ENCODE assay signal across 17 cellular contexts in the genomic region with DNA sequence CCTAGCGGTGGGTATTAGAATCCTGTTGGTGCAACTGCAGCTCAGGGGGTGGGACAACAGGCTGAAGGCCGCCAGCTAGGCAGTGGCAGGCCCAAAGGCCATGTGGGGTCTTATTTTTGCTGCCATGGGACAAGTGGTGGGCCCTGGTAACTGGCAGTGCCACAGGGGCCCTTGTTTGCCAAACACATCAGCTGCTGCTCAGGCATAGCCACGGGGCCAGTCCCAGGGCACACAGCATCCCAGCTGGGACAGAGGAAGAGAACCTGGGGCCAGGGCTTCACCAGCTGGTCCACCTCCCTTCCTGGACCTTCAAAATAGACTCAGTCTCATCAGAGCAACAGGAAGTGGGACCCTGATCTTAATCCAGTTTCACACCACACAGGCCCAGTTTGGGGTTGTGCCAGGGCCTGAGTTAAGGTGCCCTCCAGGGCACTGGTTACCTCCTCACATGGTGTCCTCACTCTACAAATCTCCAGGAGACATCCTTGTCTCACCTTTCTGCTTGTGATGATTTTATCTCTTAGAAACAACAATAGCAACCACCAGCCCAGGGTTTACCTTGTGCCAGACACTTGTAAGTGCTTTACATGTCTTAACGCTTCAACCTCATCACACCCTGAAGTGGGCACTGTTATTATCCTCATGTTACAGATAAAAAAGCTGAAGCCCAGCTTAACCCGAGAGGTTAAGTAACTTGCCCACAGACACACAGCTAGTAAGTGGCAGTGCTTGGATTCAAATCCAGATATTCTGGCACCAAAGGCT.
A peak's percentile ranks its signal among the peaks of the same experiment; 100 is the strongest.
DNase-seq lines count a peak whose midpoint lies in the region; ATAC-seq, FAIRE-seq and TF ChIP-seq lines count a peak whose summit lies in the region.
"Had no signal": no experiment of that assay in that cellular context is flagged by ENCODE, and none has a peak within 500 bp of the region (broad histone marks: within the 10 kb centered on the region; RNA-seq: fewer than 3 reads in every experiment).

No MANE protein-coding gene starts in this region.

- TF ChIP-seq CTCF in CD4-positive, alpha-beta T cell (IDR thresholded peaks at IDR 0.05) = no peak
- TF ChIP-seq CTCF in CD8-positive, alpha-beta T cell (IDR thresholded peaks at IDR 0.05) = no peak
- no peak for TF ChIP-seq CTCF in K562 (IDR thresholded peaks at IDR 0.05 in 2 of 3, conservative IDR thresholded peaks at IDR 0.05 in 1 of 3; ENCODE audit: insufficient read depth in 2 of 3, low read depth in 1 of 3, low read length in 3 of 3)
- TF ChIP-seq CTCF in PC-3 (conservative IDR thresholded peaks at IDR 0.05; ENCODE audit: low read depth, low read length) = no peak

- WGBS in K562 (ENCODE audit: insufficient coverage, low coverage, missing lambda C conversion rate) = 3% methylated on average over 5 of the region's 5 CpGs

- TF ChIP-seq RAD21 in K562 (CRISPR knock-in tag; conservative IDR thresholded peaks at IDR 0.05 in 1 of 2, IDR thresholded peaks at IDR 0.05 in 1 of 2) = no peak

- DNase-seq in CD4-positive, alpha-beta T cell = no peak
- peak in 1 of 7 experiments; percentile 49 for DNase-seq in CD8-positive, alpha-beta T cell
- DNase-seq in K562 (ENCODE audit: extremely low read depth in 1 of 4, low spot score in 3 of 4) (no peak), PC-3 (no peak), T-helper 9 cell (no peak)
- DNase-seq in naive thymus-derived CD8-positive, alpha-beta T cell = no peak
- DNase-seq in activated T-helper 1 cell treated with anti-CD3 and anti-CD28 coated beads, Interleukin-12 subunit alpha, Interleukin-12 subunit beta, Interleukin-2, Interleukin-4 antibody, amounts not matched to agents 30 ng/mL and 10 ng/mL and 1 ng/mL, durations not matched to agents 14 hours and 24 hours and 36 hours (ENCODE audit: low spot score) = no peak
- DNase-seq: DND-41, GDM1, NCI-H1417, NCI-H187 treated with DMSO at 0.1 percent for 48 hours, NCI-H2171 treated with DMSO at 0.1 percent for 48 hours, NCI-H748 treated with DMSO at 0.1 percent for 48 hours had no signal

- H3K9ac ChIP-seq in K562 (ENCODE audit: insufficient read depth in 1 of 2, low read depth in 2 of 2, low read length in 2 of 2) = no peak overlapping the region
- H3K9ac ChIP-seq in PC-3 (ENCODE audit: low read length) = no peak overlapping the region

- POLR2A ChIA-PET in CD4-positive, alpha-beta T cell (lab: Charles Lee) = no interaction called here
- POLR2A ChIA-PET in CD8-positive, alpha-beta T cell (lab: Charles Lee) = interaction anchor here (1.2 kb wide), 1 partner anchor 15 kb away, joined by 3 read pairs; no protein-coding TSS in a partner anchor
- POLR2A ChIA-PET in K562 (lab: Yijun Ruan, JAX) (interaction anchor here (0.9 kb wide), 1 partner anchor 80 kb away, joined by 3 read pairs; no protein-coding TSS in a partner anchor), PC-3 (lab: Charles Lee; ENCODE audit: unreplicated experiment) (no interaction called here)
- POLR2A ChIA-PET in naive thymus-derived CD8-positive, alpha-beta T cell (lab: Charles Lee) = no interaction called here

- H3K4me1 Mint-ChIP-seq in CD4-positive, alpha-beta T cell (ENCODE audit: low read depth) = peaks cover 29% of the 10 kb centered on the region
- H3K4me1 Mint-ChIP-seq in CD8-positive, alpha-beta T cell (ENCODE audit: low read depth) = peaks cover 38% of the 10 kb centered on the region
- H3K4me1 Mint-ChIP-seq in naive thymus-derived CD8-positive, alpha-beta T cell = peaks cover 17 to 59% (median 32%) of the 10 kb centered on the region in 4 donors
- H3K4me1 Mint-ChIP-seq in activated T-helper 1 cell treated with anti-CD3 and anti-CD28 coated beads, Interleukin-12 subunit alpha, Interleukin-12 subunit beta, Interleukin-2, Interleukin-4 antibody, amounts not matched to agents 30 ng/mL and 10 ng/mL and 1 ng/mL, durations not matched to agents 14 hours and 24 hours and 36 hours (ENCODE audit: low read depth) = no peaks in the 10 kb centered on the region

- no peak for TF ChIP-seq EP300 in K562 (IDR thresholded peaks at IDR 0.05; ENCODE audit: low read length)

- H3F3A ChIP-seq in PC-3 (ENCODE audit: low read length, unreplicated experiment) = no peaks in the 10 kb centered on the region

- BruUV-seq in K562 (replicated peaks; lab: Mats Ljungman, UMichigan) (no TSS peak), PC-3 (replicated peaks; lab: Mats Ljungman, UMichigan) (no TSS peak)

- no peak overlapping the region for H3K4me2 ChIP-seq in K562 (ENCODE audit: insufficient read depth, low read length)
- H3K4me2 ChIP-seq in PC-3 (ENCODE audit: low read length) = no peak overlapping the region
- H3K4me2 ChIP-seq: GM23338 had no signal

- peaks cover 10% of the 10 kb centered on the region for H3K4me1 ChIP-seq in CD8-positive, alpha-beta T cell (ENCODE audit: insufficient read depth, low read length)
- H3K4me1 ChIP-seq in K562 (replicated peaks in 1 of 2; ENCODE audit: control insufficient read depth in 2 of 2, insufficient read depth in 2 of 2, low read length in 2 of 2) = no peaks in the 10 kb centered on the region; a peak in 1 of 5 replicates
- H3K4me1 ChIP-seq in PC-3 (ENCODE audit: insufficient read depth, low read length) = no peaks in the 10 kb centered on the region

- intact Hi-C loops in CD4-positive, alpha-beta T cell (cut with DNase I, micrococcal nuclease) = no loop called here
- intact Hi-C loops in CD8-positive, alpha-beta T cell (cut with DNase I, micrococcal nuclease) = no loop called here
- intact Hi-C loops in K562 (cut with micrococcal nuclease) = no loop called here
- intact Hi-C loops in activated T-helper 1 cell treated with anti-CD3 and anti-CD28 coated beads, Interleukin-12 subunit alpha, Interleukin-12 subunit beta, Interleukin-2, Interleukin-4 antibody, amounts not matched to agents 30 ng/mL and 10 ng/mL and 1 ng/mL, durations not matched to agents 14 hours and 24 hours and 36 hours (cut with micrococcal nuclease) = no loop called here
- intact Hi-C loops in PC-3 (cut with micrococcal nuclease) = no loop called here

- peak overlapping the region; percentile 20 for H3K27ac Mint-ChIP-seq in CD4-positive, alpha-beta T cell
- peak overlapping the region; percentile 81 for H3K27ac Mint-ChIP-seq in CD8-positive, alpha-beta T cell
- peak overlapping the region in 9 of 10 donors; percentile 58 to 85 (median 78) for H3K27ac Mint-ChIP-seq in naive thymus-derived CD8-positive, alpha-beta T cell
- no peak overlapping the region for H3K27ac Mint-ChIP-seq in activated T-helper 1 cell treated with anti-CD3 and anti-CD28 coated beads, Interleukin-12 subunit alpha, Interleukin-12 subunit beta, Interleukin-2, Interleukin-4 antibody, amounts not matched to agents 30 ng/mL and 10 ng/mL and 1 ng/mL, durations not matched to agents 14 hours and 24 hours and 36 hours
- H3K27ac Mint-ChIP-seq: GM23338 had no signal

- no peaks in the 10 kb centered on the region for H3K27me3 ChIP-seq in CD4-positive, alpha-beta T cell (ENCODE audit: control insufficient read depth, insufficient read depth, low read length)
- H3K27me3 ChIP-seq in CD8-positive, alpha-beta T cell (ENCODE audit: insufficient read depth, low read length) = no peaks in the 10 kb centered on the region
- H3K27me3 ChIP-seq in K562 (ENCODE audit: control insufficient read depth in 2 of 2, insufficient read depth in 2 of 2, low read length in 2 of 2) (peaks cover 0 to 12% of the 10 kb centered on the region in 2 experiments; a peak in 2 of 5 replicates), PC-3 (ENCODE audit: low read length) (no peaks in the 10 kb centered on the region)

- H3K4me3 ChIP-seq in CD8-positive, alpha-beta T cell (ENCODE audit: low read depth, low read length) = no peak overlapping the region
- H3K4me3 ChIP-seq in K562 = no peak overlapping the region
- H3K4me3 ChIP-seq in PC-3 (ENCODE audit: low read length) = no peak overlapping the region
- H3K4me3 ChIP-seq: GM12878, GM23338 had no signal

- no peaks in the 10 kb centered on the region for H3K36me3 Mint-ChIP-seq in CD4-positive, alpha-beta T cell (ENCODE audit: low read depth)
- no peaks in the 10 kb centered on the region for H3K36me3 Mint-ChIP-seq in CD8-positive, alpha-beta T cell
- H3K36me3 Mint-ChIP-seq in naive thymus-derived CD8-positive, alpha-beta T cell = no peaks in the 10 kb centered on the region
- H3K36me3 Mint-ChIP-seq in activated T-helper 1 cell treated with anti-CD3 and anti-CD28 coated beads, Interleukin-12 subunit alpha, Interleukin-12 subunit beta, Interleukin-2, Interleukin-4 antibody, amounts not matched to agents 30 ng/mL and 10 ng/mL and 1 ng/mL, durations not matched to agents 14 hours and 24 hours and 36 hours (ENCODE audit: low read depth) = peaks cover 3% of the 10 kb centered on the region

- H3K27me3 Mint-ChIP-seq in CD4-positive, alpha-beta T cell = no peaks in the 10 kb centered on the region
- no peaks in the 10 kb centered on the region for H3K27me3 Mint-ChIP-seq in CD8-positive, alpha-beta T cell (ENCODE audit: low read depth)
- H3K27me3 Mint-ChIP-seq in naive thymus-derived CD8-positive, alpha-beta T cell = no peaks in the 10 kb centered on the region
- peaks cover 3% of the 10 kb centered on the region for H3K27me3 Mint-ChIP-seq in activated T-helper 1 cell treated with anti-CD3 and anti-CD28 coated beads, Interleukin-12 subunit alpha, Interleukin-12 subunit beta, Interleukin-2, Interleukin-4 antibody, amounts not matched to agents 30 ng/mL and 10 ng/mL and 1 ng/mL, durations not matched to agents 14 hours and 24 hours and 36 hours (ENCODE audit: insufficient read depth)

- no peaks in the 10 kb centered on the region for H3K9me2 ChIP-seq in PC-3 (replicated peaks; ENCODE audit: low read length)

- no peak for ATAC-seq in CD4-positive, alpha-beta T cell (ENCODE audit: poor library complexity)
- peak; percentile 31 for ATAC-seq in CD8-positive, alpha-beta T cell
- ATAC-seq in K562 (no peak), PC-3 (no peak), GM18505 (IDR thresholded peaks at IDR 0.05; ENCODE audit: unreplicated experiment) (no peak)
- peak in 1 of 2 donors; percentile 36 for ATAC-seq in naive thymus-derived CD8-positive, alpha-beta T cell
- ATAC-seq: GM12878, GM23338 had no signal

- in situ Hi-C loops in K562 (cut with MboI) = no loop called here

- H4K20me1 ChIP-seq in K562 (replicated peaks; ENCODE audit: control insufficient read depth, insufficient read depth, low read length) (no peaks in the 10 kb centered on the region; the same call in 1 of the 2 replicates), PC-3 (ENCODE audit: low read length) (no peaks in the 10 kb centered on the region)

- no peak for TF ChIP-seq POLR2A in K562 (conservative IDR thresholded peaks at IDR 0.05)
- no peak for TF ChIP-seq POLR2A in GM18505 (IDR thresholded peaks at IDR 0.05; ENCODE audit: borderline replicate concordance, extremely low read depth, insufficient read depth, insufficient read length)

- H3K36me3 ChIP-seq in CD8-positive, alpha-beta T cell (ENCODE audit: insufficient read depth, low read length) = no peaks in the 10 kb centered on the region
- H3K36me3 ChIP-seq in K562 (ENCODE audit: control insufficient read depth, insufficient read depth, low read length) (no peaks in the 10 kb centered on the region), PC-3 (ENCODE audit: low read depth, low read length) (no peaks in the 10 kb centered on the region)

- no peaks in the 10 kb centered on the region for H3K9me3 ChIP-seq in CD4-positive, alpha-beta T cell (ENCODE audit: control insufficient read depth, low read length)
- H3K9me3 ChIP-seq in CD8-positive, alpha-beta T cell (ENCODE audit: low read length) = no peaks in the 10 kb centered on the region
- H3K9me3 ChIP-seq in K562 (replicated peaks; ENCODE audit: control insufficient read depth, insufficient read depth, low read depth, low read length) (no peaks in the 10 kb centered on the region), PC-3 (ENCODE audit: low read length) (no peaks in the 10 kb centered on the region)

- H2AFZ ChIP-seq in K562 (ENCODE audit: low read depth, low read length) (no peak overlapping the region), PC-3 (ENCODE audit: low read length) (no peak overlapping the region)

- H3K9me3 Mint-ChIP-seq in CD4-positive, alpha-beta T cell = peaks cover 6% of the 10 kb centered on the region
- peaks cover 3% of the 10 kb centered on the region for H3K9me3 Mint-ChIP-seq in CD8-positive, alpha-beta T cell
- H3K9me3 Mint-ChIP-seq in naive thymus-derived CD8-positive, alpha-beta T cell = peaks cover 0 to 9% (median 0%) of the 10 kb centered on the region in 9 donors
- no peaks in the 10 kb centered on the region for H3K9me3 Mint-ChIP-seq in activated T-helper 1 cell treated with anti-CD3 and anti-CD28 coated beads, Interleukin-12 subunit alpha, Interleukin-12 subunit beta, Interleukin-2, Interleukin-4 antibody, amounts not matched to agents 30 ng/mL and 10 ng/mL and 1 ng/mL, durations not matched to agents 14 hours and 24 hours and 36 hours

- H3K4me3 Mint-ChIP-seq in CD4-positive, alpha-beta T cell = no peak overlapping the region
- no peak overlapping the region for H3K4me3 Mint-ChIP-seq in CD8-positive, alpha-beta T cell
- peak overlapping the region in 1 of 10 donors; percentile 32 for H3K4me3 Mint-ChIP-seq in naive thymus-derived CD8-positive, alpha-beta T cell
- H3K4me3 Mint-ChIP-seq in activated T-helper 1 cell treated with anti-CD3 and anti-CD28 coated beads, Interleukin-12 subunit alpha, Interleukin-12 subunit beta, Interleukin-2, Interleukin-4 antibody, amounts not matched to agents 30 ng/mL and 10 ng/mL and 1 ng/mL, durations not matched to agents 14 hours and 24 hours and 36 hours = no peak overlapping the region
- H3K4me3 Mint-ChIP-seq: GM23338 had no signal

- H3K79me2 ChIP-seq in K562 (ENCODE audit: control insufficient read depth, insufficient read depth, low read length) = no peaks in the 10 kb centered on the region
- H3K79me2 ChIP-seq in PC-3 (ENCODE audit: low read length) = no peaks in the 10 kb centered on the region

- CTCF ChIA-PET in CD4-positive, alpha-beta T cell (lab: Charles Lee) = no interaction called here
- CTCF ChIA-PET in CD8-positive, alpha-beta T cell (lab: Charles Lee) = interaction anchor here (6.3 kb wide), 1 partner anchor 227 kb away, joined by 25 read pairs; no protein-coding TSS in a partner anchor
- CTCF ChIA-PET in K562 (lab: Yijun Ruan, JAX; ENCODE audit: low intra/inter-chr PET ratio) = no interaction called here
- CTCF ChIA-PET in PC-3 (lab: Charles Lee) = no interaction called here

- H3K27ac ChIP-seq in CD4-positive, alpha-beta T cell (ENCODE audit: low read depth, low read length) = no peak overlapping the region
- H3K27ac ChIP-seq in CD8-positive, alpha-beta T cell (ENCODE audit: low read depth, low read length) = no peak overlapping the region
- H3K27ac ChIP-seq in K562 (ENCODE audit: extremely low read depth, low read depth, low read length) = no peak overlapping the region
- no peak overlapping the region for H3K27ac ChIP-seq in PC-3 (ENCODE audit: low read length)
- H3K27ac ChIP-seq: RWPE1 had no signal

- no peaks in the 10 kb centered on the region for H3K9me1 ChIP-seq in K562 (ENCODE audit: control insufficient read depth, insufficient read depth, low read length)

- no peak for FAIRE-seq in K562 (lab: Jason Lieb, UNC)
- FAIRE-seq: GM12878 had no signal

Comparison
In these comparisons a context has a peak if more than half of its experiments do, and no peak if none do; other contexts are left out.
1. POLR2A ChIA-PET loops: an anchor here in CD8-positive, alpha-beta T cell (1.2 kb wide) and K562 (0.9 kb wide); none called in CD4-positive, alpha-beta T cell, naive thymus-derived CD8-positive, alpha-beta T cell and PC-3.